In genomic region chr17:27640790-27641189, GRCh38 we compare ENCODE assay signal across 1 cellular context.
A peak's percentile ranks its signal among the peaks of the same experiment; 100 is the strongest.
TF ChIP-seq lines count a peak whose summit lies in the region.

No MANE protein-coding gene starts in this region.

TF ChIP-seq in HepG2, 621 proteins besides CTCF, POLR2A, EP300 and RAD21 (continued from another document):
- TF ChIP-seq DZIP1 (CRISPR knock-in tag; IDR thresholded peaks at IDR 0.05) = no peak
- no peak for TF ChIP-seq REXO4 (CRISPR knock-in tag; IDR thresholded peaks at IDR 0.05; ENCODE audit: borderline replicate concordance)
- TF ChIP-seq NR2C2 (CRISPR knock-in tag; IDR thresholded peaks at IDR 0.05; ENCODE audit: borderline replicate concordance) = 0 out of 2 replicates have a peak, but pooled peaks have one; percentile 3
TF ChIP-seq in HepG2: peak in this region for 2.
